In the genomic region with DNA sequence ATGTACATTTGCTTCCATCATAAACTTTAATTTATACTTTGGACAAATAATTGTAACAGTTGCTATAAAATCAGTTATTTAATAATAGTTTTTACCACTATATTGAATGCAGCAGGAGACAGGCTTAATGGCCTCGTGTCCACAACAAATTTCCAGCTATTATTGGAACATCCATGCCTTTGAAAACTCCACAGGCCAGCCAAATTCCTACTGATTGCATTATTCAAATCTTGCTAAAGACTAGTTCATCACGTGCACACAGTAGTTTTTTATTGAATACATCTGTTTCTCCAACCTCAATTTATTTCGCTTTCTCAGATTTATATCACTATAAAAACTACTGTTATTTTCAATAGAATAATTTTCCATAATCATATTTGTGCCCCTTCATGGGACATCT, we compare ENCODE assay signal across 31 cellular contexts.
"Had no signal": no experiment of that assay in that cellular context is flagged by ENCODE, and none has a peak within 500 bp of the region (broad histone marks: within the 10 kb centered on the region; RNA-seq: fewer than 3 reads in every experiment).

No MANE protein-coding gene starts in this region.

- H3K36me3 ChIP-seq: brain microvascular endothelial cell, MG63 had no signal

- DNase-seq: activated CD4-positive, alpha-beta T cell treated with anti-CD3 and anti-CD28 coated beads for 36 hours; activated CD4-positive, alpha-beta T cell treated with anti-CD3 and anti-CD28 coated beads, Interleukin-2, amount 10 ng/mL, durations not matched to agents 7 days and 5 days; activated CD4-positive, alpha-beta T cell treated with anti-CD3 and anti-CD28 coated beads, Interleukin-2, amount 50 U/mL, for 48 hours; activated CD8-positive, alpha-beta T cell treated with anti-CD3 and anti-CD28 coated beads, Interleukin-2, amount 10 ng/mL, durations not matched to agents 7 days and 5 days; activated effector memory CD4-positive, alpha-beta T cell treated with Interleukin-2 at 50 U/mL for 16 hours; activated naive CD4-positive, alpha-beta T cell treated with anti-CD3 and anti-CD28 coated beads, Interleukin-2, amount 10 ng/mL, durations not matched to agents 7 days and 5 days; activated naive CD8-positive, alpha-beta T cell treated with anti-CD3 and anti-CD28 coated beads, Interleukin-2, amount 50 U/mL, for 24 hours; activated T-cell treated with anti-CD3 and anti-CD28 coated beads, Interleukin-2, amount 50 U/mL, for 4 hours; amniotic stem cell; aorta; brain microvascular endothelial cell; central memory CD4-positive, alpha-beta T cell; Kasumi-1; KG1; MG63; NCI-H1048; NCI-H1105 treated with DMSO at 0.1 percent for 48 hours; NCI-H1436; NCI-H1694; NCI-H2029; NCI-H345; NCI-H524 treated with DMSO at 0.1 percent for 48 hours; NCI-H748 treated with DMSO at 0.1 percent for 48 hours; NK-92 treated with Interleukin-12 subunit alpha and Interleukin-12 subunit beta, amount 100 ng/mL, for 24 hours; PC-3; SIG-M5 had no signal

- H3K36me3 Mint-ChIP-seq: activated naive CD4-positive, alpha-beta T cell treated with anti-CD3 and anti-CD28 coated beads, Interleukin-2, amount 10 ng/mL, durations not matched to agents 7 days and 5 days; activated naive CD8-positive, alpha-beta T cell had no signal

- ATAC-seq: activated CD4-positive, alpha-beta T cell treated with anti-CD3 and anti-CD28 coated beads for 36 hours; activated CD8-positive, alpha-beta T cell treated with anti-CD3 and anti-CD28 coated beads, Interleukin-2, amount 10 ng/mL, durations not matched to agents 7 days and 5 days; activated naive CD8-positive, alpha-beta T cell treated with anti-CD3 and anti-CD28 coated beads, Interleukin-2, amount 50 U/mL, for 24 hours; activated T-cell treated with anti-CD3 and anti-CD28 coated beads, Interleukin-2, amount 50 U/mL, for 4 hours; PC-3; Right ventricle myocardium inferior had no signal

- H3K4me3 ChIP-seq: MG63 had no signal

- H3K27ac ChIP-seq: brain microvascular endothelial cell, RWPE1 had no signal

- H3K4me3 Mint-ChIP-seq: activated CD4-positive, alpha-beta T cell treated with anti-CD3 and anti-CD28 coated beads for 36 hours; activated CD4-positive, alpha-beta T cell treated with anti-CD3 and anti-CD28 coated beads, Interleukin-2, amount 10 ng/mL, durations not matched to agents 7 days and 5 days; activated CD8-positive, alpha-beta T cell treated with anti-CD3 and anti-CD28 coated beads, Interleukin-2, amount 10 ng/mL, durations not matched to agents 7 days and 5 days; activated naive CD4-positive, alpha-beta T cell treated with anti-CD3 and anti-CD28 coated beads, Interleukin-2, amount 10 ng/mL, durations not matched to agents 7 days and 5 days; activated naive CD8-positive, alpha-beta T cell; activated naive CD8-positive, alpha-beta T cell treated with anti-CD3 and anti-CD28 coated beads, Interleukin-2, amount 50 U/mL, for 24 hours; activated T-cell treated with anti-CD3 and anti-CD28 coated beads, Interleukin-2, amount 50 U/mL, for 4 hours; T-helper 1 cell treated with Interleukin-12 subunit alpha and Interleukin-12 subunit beta and Interleukin-4 antibody, amounts not matched to agents 30 μg/mL and 1 μg/mL, for 36 hours; T-helper 2 cell treated with Interferon-gamma antibody and Interleukin-4, amounts not matched to agents 5 μg/mL and 100 μg/mL, for 36 hours had no signal

- H3K9me3 ChIP-seq: MG63 had no signal

- H3K9me3 Mint-ChIP-seq: activated CD4-positive, alpha-beta T cell treated with anti-CD3 and anti-CD28 coated beads, Interleukin-2, amount 10 ng/mL, durations not matched to agents 7 days and 5 days; activated naive CD4-positive, alpha-beta T cell treated with anti-CD3 and anti-CD28 coated beads, Interleukin-2, amount 10 ng/mL, durations not matched to agents 7 days and 5 days; activated naive CD8-positive, alpha-beta T cell treated with anti-CD3 and anti-CD28 coated beads, Interleukin-2, amount 50 U/mL, for 24 hours; T-helper 1 cell treated with Interleukin-12 subunit alpha and Interleukin-12 subunit beta and Interleukin-4 antibody, amounts not matched to agents 30 μg/mL and 1 μg/mL, for 36 hours; T-helper 2 cell treated with Interferon-gamma antibody and Interleukin-4, amounts not matched to agents 5 μg/mL and 100 μg/mL, for 36 hours had no signal

- H3K27me3 Mint-ChIP-seq: activated CD4-positive, alpha-beta T cell treated with anti-CD3 and anti-CD28 coated beads, Interleukin-2, amount 10 ng/mL, durations not matched to agents 7 days and 5 days; activated naive CD4-positive, alpha-beta T cell treated with anti-CD3 and anti-CD28 coated beads, Interleukin-2, amount 10 ng/mL, durations not matched to agents 7 days and 5 days; activated naive CD8-positive, alpha-beta T cell; activated naive CD8-positive, alpha-beta T cell treated with anti-CD3 and anti-CD28 coated beads, Interleukin-2, amount 50 U/mL, for 24 hours had no signal

- H3K27ac Mint-ChIP-seq: activated CD4-positive, alpha-beta T cell treated with anti-CD3 and anti-CD28 coated beads for 36 hours; activated CD4-positive, alpha-beta T cell treated with anti-CD3 and anti-CD28 coated beads, Interleukin-2, amount 10 ng/mL, durations not matched to agents 7 days and 5 days; activated CD8-positive, alpha-beta T cell treated with anti-CD3 and anti-CD28 coated beads, Interleukin-2, amount 10 ng/mL, durations not matched to agents 7 days and 5 days; activated naive CD4-positive, alpha-beta T cell treated with anti-CD3 and anti-CD28 coated beads, Interleukin-2, amount 10 ng/mL, durations not matched to agents 7 days and 5 days; activated naive CD8-positive, alpha-beta T cell; activated naive CD8-positive, alpha-beta T cell treated with anti-CD3 and anti-CD28 coated beads, Interleukin-2, amount 50 U/mL, for 24 hours; T-helper 1 cell treated with Interleukin-12 subunit alpha and Interleukin-12 subunit beta and Interleukin-4 antibody, amounts not matched to agents 30 μg/mL and 1 μg/mL, for 36 hours; T-helper 2 cell treated with Interferon-gamma antibody and Interleukin-4, amounts not matched to agents 5 μg/mL and 100 μg/mL, for 36 hours had no signal

- H3K27me3 ChIP-seq: brain microvascular endothelial cell, MG63 had no signal

- H3K4me1 Mint-ChIP-seq: activated CD4-positive, alpha-beta T cell treated with anti-CD3 and anti-CD28 coated beads for 36 hours; activated CD4-positive, alpha-beta T cell treated with anti-CD3 and anti-CD28 coated beads, Interleukin-2, amount 10 ng/mL, durations not matched to agents 7 days and 5 days; activated naive CD4-positive, alpha-beta T cell treated with anti-CD3 and anti-CD28 coated beads, Interleukin-2, amount 10 ng/mL, durations not matched to agents 7 days and 5 days; activated naive CD8-positive, alpha-beta T cell treated with anti-CD3 and anti-CD28 coated beads, Interleukin-2, amount 50 U/mL, for 24 hours had no signal
